ENCODE assay signal across 8 cellular contexts in the genomic region with DNA sequence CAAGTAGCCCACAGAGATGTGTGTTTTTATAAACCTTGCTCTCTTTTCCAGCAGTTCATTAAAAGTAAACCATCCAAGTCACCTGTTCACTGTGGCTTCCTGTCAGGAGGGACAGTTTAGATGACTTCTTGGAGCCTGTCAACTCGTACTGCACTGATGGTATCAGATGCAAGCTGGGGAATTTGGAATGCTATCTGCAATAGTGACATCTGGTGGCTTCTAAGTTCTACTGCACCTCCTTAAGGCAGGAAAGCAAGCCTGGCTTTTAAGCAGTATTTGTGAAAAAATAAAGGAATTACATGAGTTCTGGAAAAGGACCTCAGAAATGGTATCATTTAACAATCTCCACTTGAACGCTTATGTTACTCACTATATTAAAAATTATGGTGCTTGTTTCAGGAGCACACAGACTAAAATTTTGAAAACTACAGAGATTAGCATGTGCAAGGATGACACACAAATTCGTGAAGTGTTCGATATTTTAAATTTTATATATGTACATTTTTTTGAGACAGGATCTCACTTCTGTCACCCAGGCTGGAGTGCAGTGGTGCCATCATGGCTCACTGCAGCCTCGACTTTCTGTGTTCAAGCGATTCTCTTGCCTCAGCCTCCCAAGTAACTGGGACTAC.
A peak's percentile ranks its signal among the peaks of the same experiment; 100 is the strongest.
DNase-seq lines count a peak whose midpoint lies in the region; ATAC-seq, FAIRE-seq and TF ChIP-seq lines count a peak whose summit lies in the region.

No MANE protein-coding gene starts in this region.

- intact Hi-C loops in right cardiac atrium (cut with DNase I) = no loop called here

- peak; percentile 77 for TF ChIP-seq CTCF in D721Med (IDR thresholded peaks at IDR 0.05; ENCODE audit: insufficient read depth, missing control alignments)
- TF ChIP-seq CTCF in smooth muscle cell (IDR thresholded peaks at IDR 0.05; ENCODE audit: borderline replicate concordance, insufficient read depth, poor library complexity, severe bottlenecking) = peak; percentile 84

- H3K4me2 ChIP-seq in smooth muscle cell = no peak overlapping the region

- no peak overlapping the region for H3K4me3 ChIP-seq in adipocyte (ENCODE audit: low read length)
- H3K4me3 ChIP-seq in right cardiac atrium (ENCODE audit: low read length) = no peak overlapping the region
- no peak overlapping the region for H3K4me3 ChIP-seq in smooth muscle cell

- no peaks in the 10 kb centered on the region for H3K36me3 ChIP-seq in adipocyte (ENCODE audit: control insufficient read depth, insufficient read depth, low read length, severe bottlenecking)
- H3K36me3 ChIP-seq in smooth muscle cell (ENCODE audit: low read depth) = no peaks in the 10 kb centered on the region

- H3K9me3 ChIP-seq in adipocyte (ENCODE audit: control insufficient read depth, low read length) (no peaks in the 10 kb centered on the region), right cardiac atrium (ENCODE audit: control insufficient read depth, low read length) (no peaks in the 10 kb centered on the region), smooth muscle cell (replicated peaks; ENCODE audit: low read depth) (no peaks in the 10 kb centered on the region)

- peaks cover 5% of the 10 kb centered on the region for H3F3A ChIP-seq in smooth muscle cell (ENCODE audit: low read depth)

- H3K9ac ChIP-seq in adipocyte (ENCODE audit: low read length) = no peak overlapping the region
- no peak overlapping the region for H3K9ac ChIP-seq in smooth muscle cell (ENCODE audit: low read depth)

- peaks cover 9% of the 10 kb centered on the region for H3K27me3 ChIP-seq in adipocyte (replicated peaks; ENCODE audit: control insufficient read depth, insufficient read depth, low read length)
- no peaks in the 10 kb centered on the region for H3K27me3 ChIP-seq in right cardiac atrium (ENCODE audit: control insufficient read depth, insufficient read depth)
- H3K27me3 ChIP-seq in smooth muscle cell (ENCODE audit: low read depth) = no peaks in the 10 kb centered on the region

- no peaks in the 10 kb centered on the region for H4K20me1 ChIP-seq in smooth muscle cell (ENCODE audit: low read depth)

- H3K27ac ChIP-seq in right cardiac atrium (ENCODE audit: low read length) (no peak overlapping the region), smooth muscle cell (ENCODE audit: low read depth) (no peak overlapping the region)

- 56% methylated on average over 6 of the region's 6 CpGs for WGBS in right cardiac atrium
- WGBS in smooth muscle cell (ENCODE audit: low lambda C conversion rate) = 62% methylated on average over 6 of the region's 6 CpGs

- peak; percentile 93 for FAIRE-seq in D721Med (lab: Jason Lieb, UNC)

- ATAC-seq in GM19023 (IDR thresholded peaks at IDR 0.05; ENCODE audit: unreplicated experiment) (peak; percentile 87), HG03066 (IDR thresholded peaks at IDR 0.05; ENCODE audit: low read depth, unreplicated experiment) (peak; percentile 92), right cardiac atrium (peak; percentile 70 to 78)

- peaks cover 6% of the 10 kb centered on the region for H3K4me1 ChIP-seq in adipocyte (ENCODE audit: control insufficient read depth, insufficient read depth, low read length)
- peaks cover 3% of the 10 kb centered on the region for H3K4me1 ChIP-seq in right cardiac atrium (ENCODE audit: control insufficient read depth, insufficient read depth, low read length)
- H3K4me1 ChIP-seq in smooth muscle cell (ENCODE audit: low read depth) = peaks cover 16% of the 10 kb centered on the region

- no peak overlapping the region for H2AFZ ChIP-seq in smooth muscle cell (ENCODE audit: low read depth)

- no peaks in the 10 kb centered on the region for H3K79me2 ChIP-seq in smooth muscle cell (ENCODE audit: low read depth)

- DNase-seq in D721Med (ENCODE audit: insufficient read length, low spot score) (peak; percentile 33), NCI-H2171 (lab: John Stamatoyannopoulos, UW) (peak; percentile 34), adipocyte (ENCODE audit: low read depth) (peak; percentile 83), right cardiac atrium (no peak), smooth muscle cell (lab: John Stamatoyannopoulos, UW; ENCODE audit: unreplicated experiment) (no peak)
- DNase-seq in activated CD4-positive, CD25-positive, alpha-beta regulatory T cell (lab: John Stamatoyannopoulos, UW) = no peak

Comparison
In these comparisons a context has a peak if more than half of its experiments do, and no peak if none do; other contexts are left out.
1. DNase-seq: peak in D721Med (single experiment), NCI-H2171 (single experiment) and adipocyte (single experiment); none in right cardiac atrium (0 of 3), smooth muscle cell (single experiment) and activated CD4-positive, CD25-positive, alpha-beta regulatory T cell (0 of 4).
2. Peak in every context shown above with its lines, with median percentiles within 50 percentile points of each other: ATAC-seq.